ENCODE assay signal across 21 cellular contexts in genomic region chr7:36814311-36814710, GRCh38.
"Had no signal": no experiment of that assay in that cellular context is flagged by ENCODE, and none has a peak within 500 bp of the region (broad histone marks: within the 10 kb centered on the region; RNA-seq: fewer than 3 reads in every experiment).

No MANE protein-coding gene starts in this region.

- ATAC-seq: effector memory CD8-positive, alpha-beta T cell; gastroesophageal sphincter; heart left ventricle; left lobe of liver; naive thymus-derived CD4-positive, alpha-beta T cell; sciatic nerve; stimulated activated naive CD8-positive, alpha-beta T cell treated with anti-CD3 and anti-CD28 coated beads, Interleukin-15, amount 100 ng/mL, for 72 hours; upper lobe of right lung had no signal

- DNase-seq: cortex of kidney; effector memory CD8-positive, alpha-beta T cell; erythroblast; foreskin fibroblast; heart left ventricle; kidney; mesendoderm; midbrain; naive thymus-derived CD4-positive, alpha-beta T cell; stimulated activated CD4-positive, alpha-beta T cell treated with anti-CD3 and anti-CD28 coated beads, Interleukin-12 subunit alpha, Interleukin-12 subunit beta, amount 100 ng/mL, for 4 hours; stimulated activated CD4-positive, alpha-beta T cell treated with anti-CD3 and anti-CD28 coated beads, Interleukin-1b, Interleukin-23, amount 100 ng/mL, for 48 hours; stimulated activated CD4-positive, alpha-beta T cell treated with anti-CD3 and anti-CD28 coated beads, Interleukin-4, amount 100 ng/mL, for 1 hour; stimulated activated CD8-positive, alpha-beta memory T cell treated with anti-CD3 and anti-CD28 coated beads, Interleukin-4, amount 100 ng/mL, for 48 hours; stimulated activated naive CD4-positive, alpha-beta T cell; stimulated activated naive CD8-positive, alpha-beta T cell treated with anti-CD3 and anti-CD28 coated beads, Interleukin-15, amount 100 ng/mL, for 72 hours; transverse colon; upper lobe of right lung; uterus had no signal
